ENCODE assay signal across 8 cellular contexts in genomic region chr1:163170975-163171676, GRCh38.
DNase-seq lines count a peak whose midpoint lies in the region; ATAC-seq and TF ChIP-seq lines count a peak whose summit lies in the region.

No MANE protein-coding gene starts in this region.

- H3K27me3 Mint-ChIP-seq in nephron (ENCODE audit: low read depth): no peaks in the 10 kb centered on the region
- peaks cover 12% of the 10 kb centered on the region for H3K27me3 Mint-ChIP-seq in activated T-cell treated with anti-CD3 and anti-CD28 coated beads, Interleukin-2, amount 50 U/mL, for 24 hours
- peaks cover 2% of the 10 kb centered on the region for H3K27me3 Mint-ChIP-seq in T-helper 2 cell treated with Interferon-gamma antibody and Interleukin-4, amounts not matched to agents 5 μg/mL and 100 μg/mL, for 36 hours (ENCODE audit: low read depth)

- TF ChIP-seq CTCF in LNCaP clone FGC (IDR thresholded peaks at IDR 0.05; ENCODE audit: control insufficient read depth, extremely low read depth, insufficient read depth) (peak; percentile 52), astrocyte of the spinal cord (IDR thresholded peaks at IDR 0.05; ENCODE audit: low read depth, low read length) (peak; percentile 58), nephron (IDR thresholded peaks at IDR 0.05; ENCODE audit: unreplicated experiment in 3 of 3) (peak; percentile 48 to 52 (median 49)), GM13976 (IDR thresholded peaks at IDR 0.05; ENCODE audit: borderline replicate concordance, control extremely low read depth, extremely low read depth, insufficient read depth, missing control alignments) (no peak)

- no peak for ATAC-seq in HG02885 (IDR thresholded peaks at IDR 0.05; ENCODE audit: poor library complexity, unreplicated experiment)

- H3K4me3 ChIP-seq in LNCaP clone FGC (ENCODE audit: low read depth, low read length) (no peak overlapping the region), astrocyte of the spinal cord (ENCODE audit: low read depth, low read length) (no peak overlapping the region)

- no peaks in the 10 kb centered on the region for H3K36me3 Mint-ChIP-seq in nephron (ENCODE audit: low read depth)
- no peaks in the 10 kb centered on the region for H3K36me3 Mint-ChIP-seq in activated T-cell treated with anti-CD3 and anti-CD28 coated beads, Interleukin-2, amount 50 U/mL, for 24 hours (ENCODE audit: low read depth)
- no peaks in the 10 kb centered on the region for H3K36me3 Mint-ChIP-seq in T-helper 2 cell treated with Interferon-gamma antibody and Interleukin-4, amounts not matched to agents 5 μg/mL and 100 μg/mL, for 36 hours (ENCODE audit: low read depth)

- H3K4me1 Mint-ChIP-seq in nephron: peaks cover 43% of the 10 kb centered on the region
- peaks cover 1% of the 10 kb centered on the region for H3K4me1 Mint-ChIP-seq in activated T-cell treated with anti-CD3 and anti-CD28 coated beads, Interleukin-2, amount 50 U/mL, for 24 hours (ENCODE audit: low read depth)
- H3K4me1 Mint-ChIP-seq in T-helper 2 cell treated with Interferon-gamma antibody and Interleukin-4, amounts not matched to agents 5 μg/mL and 100 μg/mL, for 36 hours (ENCODE audit: low read depth): no peaks in the 10 kb centered on the region

- in situ Hi-C loops in astrocyte of the spinal cord (cut with HindIII; ENCODE audit: low sequenced_read_pairs): no loop called here
- in situ Hi-C loops in GM13976 (cut with MboI; ENCODE audit: low sequenced_read_pairs, unreplicated experiment): no loop called here

- H3K4me3 Mint-ChIP-seq in nephron: no peak overlapping the region
- no peak overlapping the region for H3K4me3 Mint-ChIP-seq in activated T-cell treated with anti-CD3 and anti-CD28 coated beads, Interleukin-2, amount 50 U/mL, for 24 hours
- H3K4me3 Mint-ChIP-seq in T-helper 2 cell treated with Interferon-gamma antibody and Interleukin-4, amounts not matched to agents 5 μg/mL and 100 μg/mL, for 36 hours: no peak overlapping the region

- H3K9me3 Mint-ChIP-seq in nephron: no peaks in the 10 kb centered on the region
- H3K9me3 Mint-ChIP-seq in activated T-cell treated with anti-CD3 and anti-CD28 coated beads, Interleukin-2, amount 50 U/mL, for 24 hours: no peaks in the 10 kb centered on the region
- H3K9me3 Mint-ChIP-seq in T-helper 2 cell treated with Interferon-gamma antibody and Interleukin-4, amounts not matched to agents 5 μg/mL and 100 μg/mL, for 36 hours: no peaks in the 10 kb centered on the region

- peak overlapping the region in 1 of 3 experiments; percentile 34 for H3K27ac Mint-ChIP-seq in nephron
- H3K27ac Mint-ChIP-seq in activated T-cell treated with anti-CD3 and anti-CD28 coated beads, Interleukin-2, amount 50 U/mL, for 24 hours: no peak overlapping the region
- H3K27ac Mint-ChIP-seq in T-helper 2 cell treated with Interferon-gamma antibody and Interleukin-4, amounts not matched to agents 5 μg/mL and 100 μg/mL, for 36 hours: no peak overlapping the region

- DNase-seq in DMS53 (lab: John Stamatoyannopoulos, UW) (peak; percentile 90), LNCaP clone FGC (ENCODE audit: low read depth) (no peak), astrocyte of the spinal cord (ENCODE audit: low read depth, low spot score) (peak; percentile 76), GM13976 (ENCODE audit: low spot score) (no peak)
- DNase-seq in activated T-cell treated with anti-CD3 and anti-CD28 coated beads, Interleukin-2, amount 50 U/mL, for 24 hours: no peak
- DNase-seq in T-helper 2 cell treated with Interferon-gamma antibody and Interleukin-4, amounts not matched to agents 5 μg/mL and 100 μg/mL, for 36 hours (ENCODE audit: low spot score): no peak

Comparison
In these comparisons a context has a peak if more than half of its experiments do, and no peak if none do; other contexts are left out.
1. DNase-seq: peak in DMS53 (single experiment) and astrocyte of the spinal cord (single experiment); none in LNCaP clone FGC (single experiment), activated T-cell treated with anti-CD3 and anti-CD28 coated beads, Interleukin-2, amount 50 U/mL, for 24 hours (single experiment), T-helper 2 cell treated with Interferon-gamma antibody and Interleukin-4, amounts not matched to agents 5 μg/mL and 100 μg/mL, for 36 hours (single experiment) and GM13976 (single experiment).